24 cellular contexts compared by ENCODE assay signal in the genomic region with DNA sequence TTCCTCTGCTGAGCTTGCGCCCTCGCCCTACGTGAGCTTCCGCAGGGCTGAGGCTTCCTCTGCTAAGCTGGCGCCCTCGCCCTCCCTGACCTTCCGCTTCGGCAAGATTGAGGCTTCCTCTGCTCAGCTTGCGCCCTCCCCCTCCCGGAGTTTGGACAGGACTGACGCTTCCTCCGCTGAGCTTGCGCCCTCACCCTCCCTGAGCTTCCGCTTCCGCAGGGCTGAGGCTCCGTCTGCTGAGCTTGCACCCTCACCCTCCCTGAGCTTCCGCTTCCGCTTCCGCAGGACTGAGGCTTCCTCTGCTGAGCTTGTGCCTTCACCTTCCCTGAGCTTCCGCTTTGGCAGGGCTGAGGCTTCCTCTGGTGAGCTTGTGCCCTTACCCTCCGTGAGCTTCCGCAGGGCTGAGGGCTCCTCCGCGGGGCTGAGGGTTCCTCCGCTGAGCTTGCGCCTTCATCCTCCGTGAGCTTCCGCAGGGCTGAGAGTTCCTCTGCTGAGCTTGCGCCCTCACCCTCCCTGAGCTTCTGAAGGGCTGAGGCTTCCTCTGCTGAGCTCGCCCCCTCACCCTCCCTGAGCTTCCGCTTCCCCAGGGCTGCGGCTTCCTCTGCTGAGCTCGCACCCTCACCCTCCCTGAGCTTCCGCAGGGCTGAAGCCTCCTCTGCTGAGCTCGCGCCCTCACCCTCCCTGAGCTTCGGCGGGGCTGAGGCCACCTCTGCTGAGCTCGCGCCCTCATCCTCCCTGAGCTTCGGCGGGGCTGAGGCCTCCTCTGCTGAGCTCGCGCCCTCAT.
A peak's percentile ranks its signal among the peaks of the same experiment; 100 is the strongest.
DNase-seq lines count a peak whose midpoint lies in the region; ATAC-seq and TF ChIP-seq lines count a peak whose summit lies in the region.
"Had no signal": no experiment of that assay in that cellular context is flagged by ENCODE, and none has a peak within 500 bp of the region (broad histone marks: within the 10 kb centered on the region; RNA-seq: fewer than 3 reads in every experiment).

No MANE protein-coding gene starts in this region.

- DNase-seq in activated T-cell treated with anti-CD3 and anti-CD28 coated beads, Interleukin-2, amount 50 U/mL, for 4 hours: no peak
- no peak for DNase-seq in activated T-cell treated with anti-CD3 and anti-CD28 coated beads, Interleukin-2, amount 50 U/mL, for 24 hours
- peak; percentile 34 for DNase-seq in SK-N-SH
- DNase-seq in naive thymus-derived CD4-positive, alpha-beta T cell: no peak
- no peak for DNase-seq in iPS-NIHi7 (ENCODE audit: extremely low spot score)
- DNase-seq: activated CD4-positive, alpha-beta memory T cell treated with anti-CD3 and anti-CD28 coated beads, Interleukin-2, amount 10 ng/mL, durations not matched to agents 7 days and 5 days; activated CD4-positive, CD25-positive, alpha-beta regulatory T cell treated with anti-CD3 and anti-CD28 coated beads, Interleukin-2, amount 50 U/mL, for 72 hours; activated effector memory CD4-positive, alpha-beta T cell treated with Interleukin-2 at 50 U/mL for 16 hours; CD4-positive, alpha-beta memory T cell; cortex of kidney; GM23248; head of caudate nucleus; mammary epithelial cell; sigmoid colon; stimulated activated CD4-positive, alpha-beta T cell treated with anti-CD3 and anti-CD28 coated beads, Interleukin-4, amount 100 ng/mL, for 24 hours; stimulated activated naive B cell treated with anti-CD40 and anti-IgM and Interleukin-4, amounts not matched to agents 10 μg/mL and 1 μg/mL and 100 μg/mL, for 72 hours had no signal

- no peak overlapping the region for H3K4me3 Mint-ChIP-seq in activated T-cell treated with anti-CD3 and anti-CD28 coated beads, Interleukin-2, amount 50 U/mL, for 4 hours
- no peak overlapping the region for H3K4me3 Mint-ChIP-seq in activated T-cell treated with anti-CD3 and anti-CD28 coated beads, Interleukin-2, amount 50 U/mL, for 24 hours
- no peak overlapping the region for H3K4me3 Mint-ChIP-seq in naive thymus-derived CD4-positive, alpha-beta T cell
- H3K4me3 Mint-ChIP-seq: activated CD4-positive, alpha-beta memory T cell treated with anti-CD3 and anti-CD28 coated beads, Interleukin-2, amount 10 ng/mL, durations not matched to agents 7 days and 5 days; activated naive CD8-positive, alpha-beta T cell; CD4-positive, alpha-beta memory T cell; stimulated activated naive B cell treated with anti-CD40 and anti-IgM and Interleukin-4, amounts not matched to agents 10 μg/mL and 1 μg/mL and 100 μg/mL, for 72 hours; T-helper 1 cell treated with Interleukin-12 subunit alpha and Interleukin-12 subunit beta and Interleukin-4 antibody, amounts not matched to agents 30 μg/mL and 1 μg/mL, for 36 hours had no signal

- TF ChIP-seq CTCF in SK-N-SH (IDR thresholded peaks at IDR 0.05): no peak

- H3K4me1 ChIP-seq in SK-N-SH (ENCODE audit: control insufficient read depth in 1 of 2, insufficient read depth in 2 of 2, low read depth in 1 of 2, low read length in 1 of 2): peaks cover 0 to 3% of the 10 kb centered on the region in 2 experiments; a peak in 1 of 4 replicates
- H3K4me1 ChIP-seq in naive thymus-derived CD4-positive, alpha-beta T cell (ENCODE audit: control insufficient read depth in 2 of 2, insufficient read depth in 2 of 2, low read length in 2 of 2): no peaks in the 10 kb centered on the region
- H3K4me1 ChIP-seq: A549, prostate gland, sigmoid colon had no signal

- H3K27ac Mint-ChIP-seq in activated T-cell treated with anti-CD3 and anti-CD28 coated beads, Interleukin-2, amount 50 U/mL, for 24 hours: no peak overlapping the region
- H3K27ac Mint-ChIP-seq in naive thymus-derived CD4-positive, alpha-beta T cell: no peak overlapping the region
- H3K27ac Mint-ChIP-seq: activated CD4-positive, alpha-beta memory T cell treated with anti-CD3 and anti-CD28 coated beads, Interleukin-2, amount 10 ng/mL, durations not matched to agents 7 days and 5 days; activated naive CD8-positive, alpha-beta T cell; CD4-positive, alpha-beta memory T cell; stimulated activated naive B cell treated with anti-CD40 and anti-IgM and Interleukin-4, amounts not matched to agents 10 μg/mL and 1 μg/mL and 100 μg/mL, for 72 hours; T-helper 1 cell treated with Interleukin-12 subunit alpha and Interleukin-12 subunit beta and Interleukin-4 antibody, amounts not matched to agents 30 μg/mL and 1 μg/mL, for 36 hours had no signal

- H3K4me2 ChIP-seq in SK-N-SH: peak overlapping the region; percentile 78
- H3K4me2 ChIP-seq: A549 had no signal

- 15% methylated on average over 43 of the region's 44 CpGs for WGBS in SK-N-SH (ENCODE audit: low lambda C conversion rate)

- no peaks in the 10 kb centered on the region for H3K9me3 ChIP-seq in SK-N-SH
- peaks cover 0 to 44% (median 0%) of the 10 kb centered on the region in 3 experiments for H3K9me3 ChIP-seq in naive thymus-derived CD4-positive, alpha-beta T cell (ENCODE audit: control insufficient read depth in 2 of 3, low read length in 3 of 3)
- H3K9me3 ChIP-seq: A549, prostate gland had no signal

- no peaks in the 10 kb centered on the region for H3K36me3 Mint-ChIP-seq in activated T-cell treated with anti-CD3 and anti-CD28 coated beads, Interleukin-2, amount 50 U/mL, for 4 hours (ENCODE audit: insufficient read depth)
- no peaks in the 10 kb centered on the region for H3K36me3 Mint-ChIP-seq in activated T-cell treated with anti-CD3 and anti-CD28 coated beads, Interleukin-2, amount 50 U/mL, for 24 hours (ENCODE audit: low read depth)
- H3K36me3 Mint-ChIP-seq in naive thymus-derived CD4-positive, alpha-beta T cell: no peaks in the 10 kb centered on the region
- H3K36me3 Mint-ChIP-seq: activated naive CD8-positive, alpha-beta T cell; CD4-positive, alpha-beta memory T cell; stimulated activated naive B cell treated with anti-CD40 and anti-IgM and Interleukin-4, amounts not matched to agents 10 μg/mL and 1 μg/mL and 100 μg/mL, for 72 hours had no signal

- H3K4me3 ChIP-seq in SK-N-SH (ENCODE audit: low read depth in 2 of 2, low read length in 1 of 2): peak overlapping the region; percentile 50 to 62
- no peak overlapping the region for H3K4me3 ChIP-seq in naive thymus-derived CD4-positive, alpha-beta T cell (ENCODE audit: low read length)
- H3K4me3 ChIP-seq: A549, GM23248, prostate gland, sigmoid colon had no signal

- H3K79me2 ChIP-seq in SK-N-SH (ENCODE audit: insufficient read depth): no peaks in the 10 kb centered on the region

- no peaks in the 10 kb centered on the region for H3K9me2 ChIP-seq in SK-N-SH

- intact Hi-C loops in naive thymus-derived CD4-positive, alpha-beta T cell (cut with micrococcal nuclease): no loop called here

- H3F3A ChIP-seq in SK-N-SH (replicated peaks; ENCODE audit: insufficient read depth): no peaks in the 10 kb centered on the region

- H3K27me3 ChIP-seq in SK-N-SH (ENCODE audit: insufficient read depth): peaks cover 27% of the 10 kb centered on the region
- H3K27me3 ChIP-seq in naive thymus-derived CD4-positive, alpha-beta T cell (ENCODE audit: control insufficient read depth in 2 of 2, insufficient read depth in 2 of 2, low read length in 2 of 2): no peaks in the 10 kb centered on the region
- H3K27me3 ChIP-seq: neutrophil had no signal

- H3K9me3 Mint-ChIP-seq in activated T-cell treated with anti-CD3 and anti-CD28 coated beads, Interleukin-2, amount 50 U/mL, for 4 hours: no peaks in the 10 kb centered on the region
- H3K9me3 Mint-ChIP-seq in activated T-cell treated with anti-CD3 and anti-CD28 coated beads, Interleukin-2, amount 50 U/mL, for 24 hours: no peaks in the 10 kb centered on the region
- no peaks in the 10 kb centered on the region for H3K9me3 Mint-ChIP-seq in naive thymus-derived CD4-positive, alpha-beta T cell
- H3K9me3 Mint-ChIP-seq: activated CD4-positive, alpha-beta memory T cell treated with anti-CD3 and anti-CD28 coated beads, Interleukin-2, amount 10 ng/mL, durations not matched to agents 7 days and 5 days; stimulated activated naive B cell treated with anti-CD40 and anti-IgM and Interleukin-4, amounts not matched to agents 10 μg/mL and 1 μg/mL and 100 μg/mL, for 72 hours; T-helper 1 cell treated with Interleukin-12 subunit alpha and Interleukin-12 subunit beta and Interleukin-4 antibody, amounts not matched to agents 30 μg/mL and 1 μg/mL, for 36 hours had no signal

- no peaks in the 10 kb centered on the region for H3K36me3 ChIP-seq in SK-N-SH (replicated peaks in 1 of 2; ENCODE audit: control insufficient read depth in 1 of 2, insufficient read depth in 2 of 2, low read length in 1 of 2)
- no peaks in the 10 kb centered on the region for H3K36me3 ChIP-seq in naive thymus-derived CD4-positive, alpha-beta T cell (ENCODE audit: control insufficient read depth in 2 of 3, insufficient read depth in 3 of 3, low read length in 3 of 3)
- H3K36me3 ChIP-seq: neutrophil, prostate gland, sigmoid colon had no signal

- no peaks in the 10 kb centered on the region for H4K20me1 ChIP-seq in SK-N-SH (ENCODE audit: insufficient read depth)

- H3K9ac ChIP-seq in SK-N-SH: no peak overlapping the region
- H3K9ac ChIP-seq: GM23248 had no signal

- CTCF ChIA-PET in SK-N-SH (lab: Yijun Ruan, JAX): no interaction called here
- CTCF ChIA-PET in naive thymus-derived CD4-positive, alpha-beta T cell (lab: Charles Lee): no interaction called here

- POLR2A ChIA-PET in SK-N-SH (lab: Yijun Ruan, JAX): no interaction called here
- POLR2A ChIA-PET in naive thymus-derived CD4-positive, alpha-beta T cell (lab: Charles Lee): no interaction called here

- no peak overlapping the region for H3K27ac ChIP-seq in SK-N-SH (ENCODE audit: low read depth in 2 of 2, low read length in 1 of 2)
- no peak overlapping the region for H3K27ac ChIP-seq in naive thymus-derived CD4-positive, alpha-beta T cell (ENCODE audit: low read depth, low read length)
- H3K27ac ChIP-seq: A549, GM23248, neutrophil, prostate gland, sigmoid colon had no signal

- no peaks in the 10 kb centered on the region for H3K27me3 Mint-ChIP-seq in activated T-cell treated with anti-CD3 and anti-CD28 coated beads, Interleukin-2, amount 50 U/mL, for 4 hours (ENCODE audit: low read depth)
- no peaks in the 10 kb centered on the region for H3K27me3 Mint-ChIP-seq in activated T-cell treated with anti-CD3 and anti-CD28 coated beads, Interleukin-2, amount 50 U/mL, for 24 hours
- no peaks in the 10 kb centered on the region for H3K27me3 Mint-ChIP-seq in naive thymus-derived CD4-positive, alpha-beta T cell
- H3K27me3 Mint-ChIP-seq: activated CD4-positive, alpha-beta memory T cell treated with anti-CD3 and anti-CD28 coated beads, Interleukin-2, amount 10 ng/mL, durations not matched to agents 7 days and 5 days; activated naive CD8-positive, alpha-beta T cell; CD4-positive, alpha-beta memory T cell; stimulated activated naive B cell treated with anti-CD40 and anti-IgM and Interleukin-4, amounts not matched to agents 10 μg/mL and 1 μg/mL and 100 μg/mL, for 72 hours had no signal

- H3K4me1 Mint-ChIP-seq in activated T-cell treated with anti-CD3 and anti-CD28 coated beads, Interleukin-2, amount 50 U/mL, for 4 hours (ENCODE audit: low read depth): no peaks in the 10 kb centered on the region
- no peaks in the 10 kb centered on the region for H3K4me1 Mint-ChIP-seq in activated T-cell treated with anti-CD3 and anti-CD28 coated beads, Interleukin-2, amount 50 U/mL, for 24 hours (ENCODE audit: low read depth)
- no peaks in the 10 kb centered on the region for H3K4me1 Mint-ChIP-seq in naive thymus-derived CD4-positive, alpha-beta T cell
- H3K4me1 Mint-ChIP-seq: activated CD4-positive, alpha-beta memory T cell treated with anti-CD3 and anti-CD28 coated beads, Interleukin-2, amount 10 ng/mL, durations not matched to agents 7 days and 5 days; CD4-positive, alpha-beta memory T cell; stimulated activated naive B cell treated with anti-CD40 and anti-IgM and Interleukin-4, amounts not matched to agents 10 μg/mL and 1 μg/mL and 100 μg/mL, for 72 hours had no signal

- peak; percentile 21 to 23 for ATAC-seq in activated T-cell treated with anti-CD3 and anti-CD28 coated beads, Interleukin-2, amount 50 U/mL, for 4 hours
- ATAC-seq in naive thymus-derived CD4-positive, alpha-beta T cell: peak; percentile 24
- ATAC-seq in HG03108 (IDR thresholded peaks at IDR 0.05; ENCODE audit: unreplicated experiment) (no peak), HG03521 (IDR thresholded peaks at IDR 0.05; ENCODE audit: unreplicated experiment) (no peak), GM18861 (IDR thresholded peaks at IDR 0.05; ENCODE audit: unreplicated experiment) (no peak)
- ATAC-seq: A549; stimulated activated naive B cell treated with anti-CD40 and anti-IgM and Interleukin-4, amounts not matched to agents 10 μg/mL and 1 μg/mL and 100 μg/mL, for 72 hours had no signal

- no peak for TF ChIP-seq EP300 in SK-N-SH (IDR thresholded peaks at IDR 0.05; ENCODE audit: borderline replicate concordance in 1 of 2, low read depth in 1 of 2, low read length in 1 of 2)

- no peak for TF ChIP-seq RAD21 in SK-N-SH (IDR thresholded peaks at IDR 0.05; ENCODE audit: low read length)

- H2AFZ ChIP-seq in SK-N-SH (ENCODE audit: low read depth): peak overlapping the region; percentile 87
- H2AFZ ChIP-seq: GM23248 had no signal

Comparison
In these comparisons a context has a peak if more than half of its experiments do, and no peak if none do; other contexts are left out.
1. ATAC-seq: peak in activated T-cell treated with anti-CD3 and anti-CD28 coated beads, Interleukin-2, amount 50 U/mL, for 4 hours (2 of 2) and naive thymus-derived CD4-positive, alpha-beta T cell (single experiment); none in HG03108 (single experiment), HG03521 (single experiment) and GM18861 (single experiment).